1 cellular context compared by ENCODE assay signal in the genomic region with DNA sequence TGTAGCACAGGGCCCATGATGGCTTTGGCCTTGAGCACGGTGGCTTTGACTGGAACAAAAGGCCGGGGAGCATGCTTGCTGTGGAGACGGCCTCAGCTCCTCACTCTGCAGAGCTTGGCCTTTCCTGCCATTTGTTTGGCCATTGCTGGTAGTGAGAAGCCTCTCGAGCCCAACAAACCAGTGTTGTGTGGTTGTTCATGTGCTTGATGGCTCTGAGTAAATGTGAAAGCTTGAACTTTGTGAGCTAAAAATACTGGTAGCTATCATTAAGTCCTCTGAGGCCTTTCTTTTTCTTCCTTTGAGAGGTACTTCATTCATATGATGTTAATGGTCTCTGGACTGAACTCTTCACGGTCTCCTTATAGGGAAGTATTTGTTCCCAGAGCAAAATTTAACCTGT.
TF ChIP-seq lines count a peak whose summit lies in the region.

No MANE protein-coding gene starts in this region.

TF ChIP-seq in GM12878, 131 proteins besides CTCF, POLR2A, EP300 and RAD21 (continued from another document and continues in another):
- TF ChIP-seq TCF3 (IDR thresholded peaks at IDR 0.05; ENCODE audit: borderline replicate concordance, insufficient read depth, low read depth, low read length): no peak
- 0 out of 2 replicates have a peak, but pooled peaks have one; percentile 17 for TF ChIP-seq BCL11A (IDR thresholded peaks at IDR 0.05; ENCODE audit: low read depth, low read length)
- TF ChIP-seq JUND (IDR thresholded peaks at IDR 0.05; ENCODE audit: low read depth, low read length): peak; percentile 57; the same call in 1 of the 2 replicates
- TF ChIP-seq, protein P1, sequence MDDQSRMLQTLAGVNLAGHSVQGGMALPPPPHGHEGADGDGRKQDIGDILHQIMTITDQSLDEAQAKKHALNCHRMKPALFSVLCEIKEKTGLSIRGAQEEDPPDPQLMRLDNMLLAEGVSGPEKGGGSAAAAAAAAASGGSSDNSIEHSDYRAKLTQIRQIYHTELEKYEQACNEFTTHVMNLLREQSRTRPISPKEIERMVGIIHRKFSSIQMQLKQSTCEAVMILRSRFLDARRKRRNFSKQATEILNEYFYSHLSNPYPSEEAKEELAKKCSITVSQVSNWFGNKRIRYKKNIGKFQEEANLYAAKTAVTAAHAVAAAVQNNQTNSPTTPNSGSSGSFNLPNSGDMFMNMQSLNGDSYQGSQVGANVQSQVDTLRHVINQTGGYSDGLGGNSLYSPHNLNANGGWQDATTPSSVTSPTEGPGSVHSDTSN (IDR thresholded peaks at IDR 0.05; ENCODE audit: insufficient replicate concordance, low read depth, low read length): no peak
- peak; percentile 80 for TF ChIP-seq MEF2B (IDR thresholded peaks at IDR 0.05; ENCODE audit: partially characterized antibody, poor library complexity, severe bottlenecking)
- no peak for TF ChIP-seq CREM (IDR thresholded peaks at IDR 0.05; ENCODE audit: low read depth)
- TF ChIP-seq, protein P2, sequence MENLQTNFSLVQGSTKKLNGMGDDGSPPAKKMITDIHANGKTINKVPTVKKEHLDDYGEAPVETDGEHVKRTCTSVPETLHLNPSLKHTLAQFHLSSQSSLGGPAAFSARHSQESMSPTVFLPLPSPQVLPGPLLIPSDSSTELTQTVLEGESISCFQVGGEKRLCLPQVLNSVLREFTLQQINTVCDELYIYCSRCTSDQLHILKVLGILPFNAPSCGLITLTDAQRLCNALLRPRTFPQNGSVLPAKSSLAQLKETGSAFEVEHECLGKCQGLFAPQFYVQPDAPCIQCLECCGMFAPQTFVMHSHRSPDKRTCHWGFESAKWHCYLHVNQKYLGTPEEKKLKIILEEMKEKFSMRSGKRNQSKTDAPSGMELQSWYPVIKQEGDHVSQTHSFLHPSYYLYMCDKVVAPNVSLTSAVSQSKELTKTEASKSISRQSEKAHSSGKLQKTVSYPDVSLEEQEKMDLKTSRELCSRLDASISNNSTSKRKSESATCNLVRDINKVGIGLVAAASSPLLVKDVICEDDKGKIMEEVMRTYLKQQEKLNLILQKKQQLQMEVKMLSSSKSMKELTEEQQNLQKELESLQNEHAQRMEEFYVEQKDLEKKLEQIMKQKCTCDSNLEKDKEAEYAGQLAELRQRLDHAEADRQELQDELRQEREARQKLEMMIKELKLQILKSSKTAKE (IDR thresholded peaks at IDR 0.05; ENCODE audit: low read depth, poor library complexity, severe bottlenecking): no peak
- TF ChIP-seq, protein P3, sequence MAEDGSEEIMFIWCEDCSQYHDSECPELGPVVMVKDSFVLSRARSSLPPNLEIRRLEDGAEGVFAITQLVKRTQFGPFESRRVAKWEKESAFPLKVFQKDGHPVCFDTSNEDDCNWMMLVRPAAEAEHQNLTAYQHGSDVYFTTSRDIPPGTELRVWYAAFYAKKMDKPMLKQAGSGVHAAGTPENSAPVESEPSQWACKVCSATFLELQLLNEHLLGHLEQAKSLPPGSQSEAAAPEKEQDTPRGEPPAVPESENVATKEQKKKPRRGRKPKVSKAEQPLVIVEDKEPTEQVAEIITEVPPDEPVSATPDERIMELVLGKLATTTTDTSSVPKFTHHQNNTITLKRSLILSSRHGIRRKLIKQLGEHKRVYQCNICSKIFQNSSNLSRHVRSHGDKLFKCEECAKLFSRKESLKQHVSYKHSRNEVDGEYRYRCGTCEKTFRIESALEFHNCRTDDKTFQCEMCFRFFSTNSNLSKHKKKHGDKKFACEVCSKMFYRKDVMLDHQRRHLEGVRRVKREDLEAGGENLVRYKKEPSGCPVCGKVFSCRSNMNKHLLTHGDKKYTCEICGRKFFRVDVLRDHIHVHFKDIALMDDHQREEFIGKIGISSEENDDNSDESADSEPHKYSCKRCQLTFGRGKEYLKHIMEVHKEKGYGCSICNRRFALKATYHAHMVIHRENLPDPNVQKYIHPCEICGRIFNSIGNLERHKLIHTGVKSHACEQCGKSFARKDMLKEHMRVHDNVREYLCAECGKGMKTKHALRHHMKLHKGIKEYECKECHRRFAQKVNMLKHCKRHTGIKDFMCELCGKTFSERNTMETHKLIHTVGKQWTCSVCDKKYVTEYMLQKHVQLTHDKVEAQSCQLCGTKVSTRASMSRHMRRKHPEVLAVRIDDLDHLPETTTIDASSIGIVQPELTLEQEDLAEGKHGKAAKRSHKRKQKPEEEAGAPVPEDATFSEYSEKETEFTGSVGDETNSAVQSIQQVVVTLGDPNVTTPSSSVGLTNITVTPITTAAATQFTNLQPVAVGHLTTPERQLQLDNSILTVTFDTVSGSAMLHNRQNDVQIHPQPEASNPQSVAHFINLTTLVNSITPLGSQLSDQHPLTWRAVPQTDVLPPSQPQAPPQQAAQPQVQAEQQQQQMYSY (CRISPR knock-in tag; IDR thresholded peaks at IDR 0.05): no peak
- no peak for TF ChIP-seq RELA (IDR thresholded peaks at IDR 0.05; ENCODE audit: borderline replicate concordance, partially characterized antibody)
- no peak for TF ChIP-seq CREB1 (IDR thresholded peaks at IDR 0.05; ENCODE audit: low read depth)
- peak; percentile 85 for TF ChIP-seq MEF2A (IDR thresholded peaks at IDR 0.05; ENCODE audit: insufficient read depth, low read depth, low read length)
- TF ChIP-seq HCFC1 (IDR thresholded peaks at IDR 0.05; ENCODE audit: low read length): no peak
- TF ChIP-seq RAD51 (IDR thresholded peaks at IDR 0.05): no peak
- TF ChIP-seq, protein P4, sequence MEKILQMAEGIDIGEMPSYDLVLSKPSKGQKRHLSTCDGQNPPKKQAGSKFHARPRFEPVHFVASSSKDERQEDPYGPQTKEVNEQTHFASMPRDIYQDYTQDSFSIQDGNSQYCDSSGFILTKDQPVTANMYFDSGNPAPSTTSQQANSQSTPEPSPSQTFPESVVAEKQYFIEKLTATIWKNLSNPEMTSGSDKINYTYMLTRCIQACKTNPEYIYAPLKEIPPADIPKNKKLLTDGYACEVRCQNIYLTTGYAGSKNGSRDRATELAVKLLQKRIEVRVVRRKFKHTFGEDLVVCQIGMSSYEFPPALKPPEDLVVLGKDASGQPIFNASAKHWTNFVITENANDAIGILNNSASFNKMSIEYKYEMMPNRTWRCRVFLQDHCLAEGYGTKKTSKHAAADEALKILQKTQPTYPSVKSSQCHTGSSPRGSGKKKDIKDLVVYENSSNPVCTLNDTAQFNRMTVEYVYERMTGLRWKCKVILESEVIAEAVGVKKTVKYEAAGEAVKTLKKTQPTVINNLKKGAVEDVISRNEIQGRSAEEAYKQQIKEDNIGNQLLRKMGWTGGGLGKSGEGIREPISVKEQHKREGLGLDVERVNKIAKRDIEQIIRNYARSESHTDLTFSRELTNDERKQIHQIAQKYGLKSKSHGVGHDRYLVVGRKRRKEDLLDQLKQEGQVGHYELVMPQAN (conservative IDR thresholded peaks at IDR 0.05): no peak
- TF ChIP-seq BACH1 (IDR thresholded peaks at IDR 0.05; ENCODE audit: borderline replicate concordance): no peak
- TF ChIP-seq, protein P5, sequence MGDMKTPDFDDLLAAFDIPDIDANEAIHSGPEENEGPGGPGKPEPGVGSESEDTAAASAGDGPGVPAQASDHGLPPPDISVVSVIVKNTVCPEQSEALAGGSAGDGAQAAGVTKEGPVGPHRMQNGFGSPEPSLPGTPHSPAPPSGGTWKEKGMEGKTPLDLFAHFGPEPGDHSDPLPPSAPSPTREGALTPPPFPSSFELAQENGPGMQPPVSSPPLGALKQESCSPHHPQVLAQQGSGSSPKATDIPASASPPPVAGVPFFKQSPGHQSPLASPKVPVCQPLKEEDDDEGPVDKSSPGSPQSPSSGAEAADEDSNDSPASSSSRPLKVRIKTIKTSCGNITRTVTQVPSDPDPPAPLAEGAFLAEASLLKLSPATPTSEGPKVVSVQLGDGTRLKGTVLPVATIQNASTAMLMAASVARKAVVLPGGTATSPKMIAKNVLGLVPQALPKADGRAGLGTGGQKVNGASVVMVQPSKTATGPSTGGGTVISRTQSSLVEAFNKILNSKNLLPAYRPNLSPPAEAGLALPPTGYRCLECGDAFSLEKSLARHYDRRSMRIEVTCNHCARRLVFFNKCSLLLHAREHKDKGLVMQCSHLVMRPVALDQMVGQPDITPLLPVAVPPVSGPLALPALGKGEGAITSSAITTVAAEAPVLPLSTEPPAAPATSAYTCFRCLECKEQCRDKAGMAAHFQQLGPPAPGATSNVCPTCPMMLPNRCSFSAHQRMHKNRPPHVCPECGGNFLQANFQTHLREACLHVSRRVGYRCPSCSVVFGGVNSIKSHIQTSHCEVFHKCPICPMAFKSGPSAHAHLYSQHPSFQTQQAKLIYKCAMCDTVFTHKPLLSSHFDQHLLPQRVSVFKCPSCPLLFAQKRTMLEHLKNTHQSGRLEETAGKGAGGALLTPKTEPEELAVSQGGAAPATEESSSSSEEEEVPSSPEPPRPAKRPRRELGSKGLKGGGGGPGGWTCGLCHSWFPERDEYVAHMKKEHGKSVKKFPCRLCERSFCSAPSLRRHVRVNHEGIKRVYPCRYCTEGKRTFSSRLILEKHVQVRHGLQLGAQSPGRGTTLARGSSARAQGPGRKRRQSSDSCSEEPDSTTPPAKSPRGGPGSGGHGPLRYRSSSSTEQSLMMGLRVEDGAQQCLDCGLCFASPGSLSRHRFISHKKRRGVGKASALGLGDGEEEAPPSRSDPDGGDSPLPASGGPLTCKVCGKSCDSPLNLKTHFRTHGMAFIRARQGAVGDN (IDR thresholded peaks at IDR 0.05): peak; percentile 95
- TF ChIP-seq, protein P6, sequence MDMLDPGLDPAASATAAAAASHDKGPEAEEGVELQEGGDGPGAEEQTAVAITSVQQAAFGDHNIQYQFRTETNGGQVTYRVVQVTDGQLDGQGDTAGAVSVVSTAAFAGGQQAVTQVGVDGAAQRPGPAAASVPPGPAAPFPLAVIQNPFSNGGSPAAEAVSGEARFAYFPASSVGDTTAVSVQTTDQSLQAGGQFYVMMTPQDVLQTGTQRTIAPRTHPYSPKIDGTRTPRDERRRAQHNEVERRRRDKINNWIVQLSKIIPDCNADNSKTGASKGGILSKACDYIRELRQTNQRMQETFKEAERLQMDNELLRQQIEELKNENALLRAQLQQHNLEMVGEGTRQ (IDR thresholded peaks at IDR 0.05; ENCODE audit: borderline replicate concordance, low read depth, low read length): no peak
- TF ChIP-seq IRF4 (IDR thresholded peaks at IDR 0.05; ENCODE audit: low read depth, low read length): 0 out of 2 replicates have a peak, but pooled peaks have one; percentile 36
- no peak for TF ChIP-seq SIX5 (IDR thresholded peaks at IDR 0.05; ENCODE audit: low read depth, low read length, severe bottlenecking)
- no peak for TF ChIP-seq SUPT20H (IDR thresholded peaks at IDR 0.05; ENCODE audit: borderline replicate concordance, control insufficient read depth, low read depth, low read length)
- no peak for TF ChIP-seq NRF1 (conservative IDR thresholded peaks at IDR 0.05; ENCODE audit: low read depth, low read length)
- TF ChIP-seq, protein P7, sequence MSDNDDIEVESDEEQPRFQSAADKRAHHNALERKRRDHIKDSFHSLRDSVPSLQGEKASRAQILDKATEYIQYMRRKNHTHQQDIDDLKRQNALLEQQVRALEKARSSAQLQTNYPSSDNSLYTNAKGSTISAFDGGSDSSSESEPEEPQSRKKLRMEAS (IDR thresholded peaks at IDR 0.05; ENCODE audit: low read depth, low read length): peak; percentile 41; the same call in 1 of the 2 replicates
- 0 out of 2 replicates have a peak, but pooled peaks have one; percentile 31 for TF ChIP-seq CHD2 (IDR thresholded peaks at IDR 0.05; ENCODE audit: borderline replicate concordance, low read depth, low read length)
- TF ChIP-seq ZNF384 (IDR thresholded peaks at IDR 0.05; ENCODE audit: borderline replicate concordance, low read depth, low read length): no peak
- TF ChIP-seq IKZF1 (conservative IDR thresholded peaks at IDR 0.05): no peak
- TF ChIP-seq, protein P8, sequence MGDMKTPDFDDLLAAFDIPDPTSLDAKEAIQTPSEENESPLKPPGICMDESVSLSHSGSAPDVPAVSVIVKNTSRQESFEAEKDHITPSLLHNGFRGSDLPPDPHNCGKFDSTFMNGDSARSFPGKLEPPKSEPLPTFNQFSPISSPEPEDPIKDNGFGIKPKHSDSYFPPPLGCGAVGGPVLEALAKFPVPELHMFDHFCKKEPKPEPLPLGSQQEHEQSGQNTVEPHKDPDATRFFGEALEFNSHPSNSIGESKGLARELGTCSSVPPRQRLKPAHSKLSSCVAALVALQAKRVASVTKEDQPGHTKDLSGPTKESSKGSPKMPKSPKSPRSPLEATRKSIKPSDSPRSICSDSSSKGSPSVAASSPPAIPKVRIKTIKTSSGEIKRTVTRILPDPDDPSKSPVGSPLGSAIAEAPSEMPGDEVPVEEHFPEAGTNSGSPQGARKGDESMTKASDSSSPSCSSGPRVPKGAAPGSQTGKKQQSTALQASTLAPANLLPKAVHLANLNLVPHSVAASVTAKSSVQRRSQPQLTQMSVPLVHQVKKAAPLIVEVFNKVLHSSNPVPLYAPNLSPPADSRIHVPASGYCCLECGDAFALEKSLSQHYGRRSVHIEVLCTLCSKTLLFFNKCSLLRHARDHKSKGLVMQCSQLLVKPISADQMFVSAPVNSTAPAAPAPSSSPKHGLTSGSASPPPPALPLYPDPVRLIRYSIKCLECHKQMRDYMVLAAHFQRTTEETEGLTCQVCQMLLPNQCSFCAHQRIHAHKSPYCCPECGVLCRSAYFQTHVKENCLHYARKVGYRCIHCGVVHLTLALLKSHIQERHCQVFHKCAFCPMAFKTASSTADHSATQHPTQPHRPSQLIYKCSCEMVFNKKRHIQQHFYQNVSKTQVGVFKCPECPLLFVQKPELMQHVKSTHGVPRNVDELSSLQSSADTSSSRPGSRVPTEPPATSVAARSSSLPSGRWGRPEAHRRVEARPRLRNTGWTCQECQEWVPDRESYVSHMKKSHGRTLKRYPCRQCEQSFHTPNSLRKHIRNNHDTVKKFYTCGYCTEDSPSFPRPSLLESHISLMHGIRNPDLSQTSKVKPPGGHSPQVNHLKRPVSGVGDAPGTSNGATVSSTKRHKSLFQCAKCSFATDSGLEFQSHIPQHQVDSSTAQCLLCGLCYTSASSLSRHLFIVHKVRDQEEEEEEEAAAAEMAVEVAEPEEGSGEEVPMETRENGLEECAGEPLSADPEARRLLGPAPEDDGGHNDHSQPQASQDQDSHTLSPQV (IDR thresholded peaks at IDR 0.05): peak; percentile 52; the same call in 1 of the 2 replicates
- TF ChIP-seq HDAC2 (IDR thresholded peaks at IDR 0.05): no peak
- no peak for TF ChIP-seq BRCA1 (IDR thresholded peaks at IDR 0.05; ENCODE audit: low read depth, low read length)
